20 cellular contexts compared by ENCODE assay signal in genomic region chr11:31986201-31986889, GRCh38.
A peak's percentile ranks its signal among the peaks of the same experiment; 100 is the strongest.
DNase-seq lines count a peak whose midpoint lies in the region; ATAC-seq and TF ChIP-seq lines count a peak whose summit lies in the region.
"Had no signal": no experiment of that assay in that cellular context is flagged by ENCODE, and none has a peak within 500 bp of the region (broad histone marks: within the 10 kb centered on the region; RNA-seq: fewer than 3 reads in every experiment).

No MANE protein-coding gene starts in this region.

- no peaks in the 10 kb centered on the region for H3F3A ChIP-seq in MM.1S (ENCODE audit: insufficient read depth, low read length)

- H2AFZ ChIP-seq in MM.1S (ENCODE audit: low read length): no peak overlapping the region

- ATAC-seq in HG03196 (IDR thresholded peaks at IDR 0.05; ENCODE audit: unreplicated experiment) (no peak), GM19463 (IDR thresholded peaks at IDR 0.05; ENCODE audit: unreplicated experiment) (no peak)

- no peaks in the 10 kb centered on the region for H3K9me2 ChIP-seq in MM.1S (replicated peaks; ENCODE audit: insufficient read depth, low read length)

- H3K36me3 ChIP-seq in HAP-1 (replicated peaks): no peaks in the 10 kb centered on the region
- H3K36me3 ChIP-seq in MM.1S (replicated peaks; ENCODE audit: insufficient read depth, low read length): no peaks in the 10 kb centered on the region
- H3K36me3 ChIP-seq: esophagus muscularis mucosa, neutrophil had no signal

- no peak overlapping the region for H3K27ac ChIP-seq in MM.1S (ENCODE audit: low read length)
- H3K27ac ChIP-seq: esophagus muscularis mucosa, foreskin keratinocyte, KMS-11, neutrophil had no signal

- H3K4me2 ChIP-seq in MM.1S (ENCODE audit: low read depth, low read length): no peak overlapping the region
- H3K4me2 ChIP-seq: KMS-11 had no signal

- H3K4me1 ChIP-seq in HAP-1 (no peaks in the 10 kb centered on the region), MM.1S (ENCODE audit: low read length) (no peaks in the 10 kb centered on the region)
- H3K4me1 ChIP-seq: foreskin keratinocyte had no signal

- no peak overlapping the region for H3K9ac ChIP-seq in MM.1S (ENCODE audit: low read length)
- H3K9ac ChIP-seq: KMS-11 had no signal

- peak; percentile 5 for DNase-seq in NCI-H748 (lab: John Stamatoyannopoulos, UW; ENCODE audit: unreplicated experiment)
- DNase-seq in NCI-H748 treated with DMSO at 0.1 percent for 48 hours (lab: John Stamatoyannopoulos, UW): no peak
- peak; percentile 26 for DNase-seq in astrocyte of the hippocampus (ENCODE audit: low read depth, low spot score)
- DNase-seq in left kidney (ENCODE audit: low read depth, low spot score): peak; percentile 7
- DNase-seq in HAP-1 (ENCODE audit: low spot score in 2 of 2): no peak
- DNase-seq in MM.1S: no peak
- DNase-seq: activated CD4-positive, alpha-beta T cell treated with anti-CD3 and anti-CD28 coated beads, Interleukin-2, amount 50 U/mL, for 4 hours; activated CD4-positive, CD25-positive, alpha-beta regulatory T cell; activated naive CD4-positive, alpha-beta T cell treated with Interleukin-2 at 50 U/mL for 16 hours; CD4-positive, alpha-beta T cell; foreskin keratinocyte; H7; mammary epithelial cell; stimulated activated naive CD4-positive, alpha-beta T cell treated with Interleukin-2 at 50 U/mL for 16 hours; SW 1271 had no signal

- H3K27me3 ChIP-seq in HAP-1 (ENCODE audit: low read depth) (no peaks in the 10 kb centered on the region), MM.1S (replicated peaks; ENCODE audit: insufficient read depth, low read length) (no peaks in the 10 kb centered on the region)

- H3K79me2 ChIP-seq in MM.1S (ENCODE audit: low read length): no peaks in the 10 kb centered on the region

- no peak overlapping the region for H3K4me3 ChIP-seq in HAP-1
- no peak overlapping the region for H3K4me3 ChIP-seq in MM.1S (ENCODE audit: low read length)

- H3K9me3 ChIP-seq in HAP-1 (no peaks in the 10 kb centered on the region), MM.1S (replicated peaks; ENCODE audit: insufficient read depth, low read length) (no peaks in the 10 kb centered on the region)
- H3K9me3 ChIP-seq: neutrophil had no signal

- TF ChIP-seq CTCF in MM.1S (IDR thresholded peaks at IDR 0.05; ENCODE audit: low read length): no peak

- in situ Hi-C loops in HAP-1 (cut with MboI; ENCODE audit: low sequenced_read_pairs): no loop called here

- no peaks in the 10 kb centered on the region for H4K20me1 ChIP-seq in MM.1S (ENCODE audit: insufficient read depth, low read length)

Comparison
In these comparisons a context has a peak if more than half of its experiments do, and no peak if none do; other contexts are left out.
1. DNase-seq: peak in NCI-H748 (single experiment), astrocyte of the hippocampus (single experiment) and left kidney (single experiment); none in NCI-H748 treated with DMSO at 0.1 percent for 48 hours (single experiment), HAP-1 (0 of 2) and MM.1S (single experiment).